8 cellular contexts compared by ENCODE assay signal in genomic region chr5:134873494-134873893, GRCh38. TPM values are rescaled to one million over a fixed set of nuclear protein-coding genes. Genes with fewer than 3 reads are reported as not detected.
A peak's percentile ranks its signal among the peaks of the same experiment; 100 is the strongest.
DNase-seq lines count a peak whose midpoint lies in the region; ATAC-seq and TF ChIP-seq lines count a peak whose summit lies in the region.

No MANE protein-coding gene starts in this region.

- H3K4me1 Mint-ChIP-seq in activated T-cell treated with anti-CD3 and anti-CD28 coated beads, Interleukin-2, amount 50 U/mL, for 4 hours (ENCODE audit: low read depth) = peaks cover 34% of the 10 kb centered on the region

- H3K4me3 Mint-ChIP-seq in activated T-cell treated with anti-CD3 and anti-CD28 coated beads, Interleukin-2, amount 50 U/mL, for 4 hours = peak overlapping the region; percentile 96

- H3K27me3 Mint-ChIP-seq in activated T-cell treated with anti-CD3 and anti-CD28 coated beads, Interleukin-2, amount 50 U/mL, for 4 hours (ENCODE audit: low read depth) = no peaks in the 10 kb centered on the region

- H3K36me3 Mint-ChIP-seq in activated T-cell treated with anti-CD3 and anti-CD28 coated beads, Interleukin-2, amount 50 U/mL, for 4 hours (ENCODE audit: insufficient read depth) = peaks cover 13% of the 10 kb centered on the region

- peak; percentile 60 for DNase-seq in activated CD8-positive, alpha-beta memory T cell treated with anti-CD3 and anti-CD28 coated beads for 24 hours
- DNase-seq in activated CD8-positive, alpha-beta memory T cell treated with anti-CD3 and anti-CD28 coated beads, Interleukin-2, amount 50 U/mL, for 4 hours = no peak
- no peak for DNase-seq in activated T-cell treated with anti-CD3 and anti-CD28 coated beads, Interleukin-2, amount 50 U/mL, for 4 hours
- DNase-seq in thoracic aorta (ENCODE audit: low spot score) = no peak
- DNase-seq in left colon = no peak
- no peak for DNase-seq in NCI-H2107 (lab: John Stamatoyannopoulos, UW)
- DNase-seq in NOMO-1 treated with dmso at 0.1 percent for 144 hours (lab: John Stamatoyannopoulos, UW; ENCODE audit: unreplicated experiment) = no peak

- H3K9me3 ChIP-seq in thoracic aorta = no peaks in the 10 kb centered on the region

- H3K27me3 ChIP-seq in layer of hippocampus (ENCODE audit: control insufficient read depth, insufficient read depth, low read length) (no peaks in the 10 kb centered on the region), thoracic aorta (replicated peaks; ENCODE audit: insufficient read depth) (no peaks in the 10 kb centered on the region)

- H3K4me1 ChIP-seq in thoracic aorta (ENCODE audit: control insufficient read depth in 1 of 2, low read depth in 2 of 2) = peaks cover 14 to 24% of the 10 kb centered on the region in 2 donors

- TF ChIP-seq CTCF in thoracic aorta (IDR thresholded peaks at IDR 0.05) = no peak

- H3K4me3 ChIP-seq in thoracic aorta = peak overlapping the region; percentile 93

- intact Hi-C loops in left colon (cut with DNase I, micrococcal nuclease) = no loop called here

- H3K27ac ChIP-seq in layer of hippocampus (ENCODE audit: low read depth, low read length) (peak overlapping the region; percentile 87), thoracic aorta (peak overlapping the region; percentile 90 to 96)

- no peaks in the 10 kb centered on the region for H3K36me3 ChIP-seq in thoracic aorta

- no peak for ATAC-seq in activated T-cell treated with anti-CD3 and anti-CD28 coated beads, Interleukin-2, amount 50 U/mL, for 4 hours
- no peak for ATAC-seq in thoracic aorta (ENCODE audit: insufficient number of reproducible peaks, low FRiP score, low read depth)
- no peak for ATAC-seq in left colon

- no peaks in the 10 kb centered on the region for H3K9me3 Mint-ChIP-seq in activated T-cell treated with anti-CD3 and anti-CD28 coated beads, Interleukin-2, amount 50 U/mL, for 4 hours

RNA-seq across cellular contexts. Expression of gene TXNDC15, which starts 0.7 kb away (rescaled TPM):
- total RNA-seq in activated T-cell treated with anti-CD3 and anti-CD28 coated beads, Interleukin-2, amount 50 U/mL, for 4 hours = 10 to 100 TPM; 39.5 to 47.4 (median 40.1) TPM
- total RNA-seq in thoracic aorta (100 to 1,000 TPM in 1 of 2 donors, 10 to 100 TPM in 1; 91.2 to 181 TPM), left colon (10 to 100 TPM; 28.2 to 31.2 TPM)

RNA-seq across cellular contexts. Expression of gene C5orf24, which starts 27.7 kb away (rescaled TPM):
- 10 to 100 TPM; 19.2 to 25.4 (median 23.7) TPM for total RNA-seq in activated T-cell treated with anti-CD3 and anti-CD28 coated beads, Interleukin-2, amount 50 U/mL, for 4 hours
- total RNA-seq in thoracic aorta (10 to 100 TPM; 63.8 to 71.0 TPM), left colon (10 to 100 TPM; 30.4 to 33.2 TPM)

RNA-seq across cellular contexts. Expression of gene PCBD2, which starts 31.4 kb away (rescaled TPM):
- 1 to 10 TPM; 5.5 to 8.0 (median 6.6) TPM for total RNA-seq in activated T-cell treated with anti-CD3 and anti-CD28 coated beads, Interleukin-2, amount 50 U/mL, for 4 hours
- total RNA-seq in thoracic aorta = 10 to 100 TPM in 1 of 2 donors, 1 to 10 TPM in 1; 6.9 to 10.4 TPM
- 10 to 100 TPM; 14.6 to 17.6 TPM for total RNA-seq in left colon
